Comparison of ENCODE assay signal across 1 cellular context in the genomic region with DNA sequence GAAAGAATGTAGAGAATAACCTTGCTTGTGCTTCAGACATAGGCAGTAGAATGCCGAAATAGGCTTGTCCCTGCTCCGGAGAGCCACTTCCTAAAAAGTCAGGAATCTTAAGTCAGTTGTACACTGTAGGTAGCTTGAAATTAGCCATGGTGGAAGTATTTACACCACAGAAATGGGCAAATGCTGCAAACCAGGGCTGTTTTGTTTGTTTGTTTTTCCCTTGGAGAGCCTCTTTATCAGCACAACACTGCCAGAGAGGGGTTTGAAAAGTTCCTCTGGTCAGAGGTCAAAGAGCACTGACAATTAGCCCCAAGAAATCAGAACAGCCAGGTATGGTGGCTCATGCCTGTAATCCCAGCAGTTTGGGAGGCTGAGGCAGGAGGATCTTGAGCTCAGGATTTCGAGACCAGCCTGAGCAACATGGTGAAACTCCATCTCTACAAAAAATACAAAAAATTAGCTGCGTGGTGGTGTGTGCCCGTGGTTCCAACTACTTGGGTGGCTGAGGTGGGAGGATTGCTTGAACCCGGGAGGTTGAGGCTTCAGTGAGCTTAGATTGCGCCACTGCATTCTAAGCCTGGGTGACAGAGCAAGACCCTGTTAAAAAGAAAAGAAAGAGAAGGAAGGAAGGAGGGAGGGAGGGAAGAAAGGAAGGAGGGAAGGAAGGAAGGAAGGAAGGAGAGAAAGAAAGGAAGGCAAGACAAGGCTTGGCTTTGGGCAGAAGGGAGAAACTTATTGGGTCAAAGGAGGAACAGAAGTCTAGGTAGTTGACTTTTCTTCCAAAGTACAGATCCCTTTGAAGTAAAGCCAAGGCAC.
TF ChIP-seq lines count a peak whose summit lies in the region.

No MANE protein-coding gene starts in this region.

TF ChIP-seq in HepG2, 621 proteins besides CTCF, POLR2A, EP300 and RAD21 (continued from another document and continues in another):
- TF ChIP-seq, protein P1, sequence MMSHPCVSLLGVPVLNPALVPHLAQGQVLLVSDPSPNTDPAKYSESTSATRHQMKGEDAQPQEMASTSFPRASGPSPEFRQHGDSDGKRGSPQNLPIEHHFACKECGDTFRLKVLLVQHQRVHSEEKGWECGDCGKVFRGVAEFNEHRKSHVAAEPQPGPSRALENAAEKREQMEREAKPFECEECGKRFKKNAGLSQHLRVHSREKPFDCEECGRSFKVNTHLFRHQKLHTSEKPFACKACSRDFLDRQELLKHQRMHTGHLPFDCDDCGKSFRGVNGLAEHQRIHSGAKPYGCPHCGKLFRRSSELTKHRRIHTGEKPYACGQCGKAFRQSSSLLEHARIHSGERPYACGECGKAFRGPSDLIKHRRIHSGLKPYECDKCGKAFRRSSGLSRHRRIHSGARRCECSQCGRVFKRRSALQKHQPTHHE (CRISPR knock-in tag; IDR thresholded peaks at IDR 0.05; ENCODE audit: borderline replicate concordance) = no peak
- no peak for TF ChIP-seq HDAC6 (IDR thresholded peaks at IDR 0.05; ENCODE audit: low read depth, low read length)
- TF ChIP-seq, protein P2, sequence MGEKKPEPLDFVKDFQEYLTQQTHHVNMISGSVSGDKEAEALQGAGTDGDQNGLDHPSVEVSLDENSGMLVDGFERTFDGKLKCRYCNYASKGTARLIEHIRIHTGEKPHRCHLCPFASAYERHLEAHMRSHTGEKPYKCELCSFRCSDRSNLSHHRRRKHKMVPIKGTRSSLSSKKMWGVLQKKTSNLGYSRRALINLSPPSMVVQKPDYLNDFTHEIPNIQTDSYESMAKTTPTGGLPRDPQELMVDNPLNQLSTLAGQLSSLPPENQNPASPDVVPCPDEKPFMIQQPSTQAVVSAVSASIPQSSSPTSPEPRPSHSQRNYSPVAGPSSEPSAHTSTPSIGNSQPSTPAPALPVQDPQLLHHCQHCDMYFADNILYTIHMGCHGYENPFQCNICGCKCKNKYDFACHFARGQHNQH (CRISPR knock-in tag; IDR thresholded peaks at IDR 0.05) = peak; percentile 55; the same call in 1 of the 2 replicates
- TF ChIP-seq FOXA3 (CRISPR knock-in tag; IDR thresholded peaks at IDR 0.05) = peak; percentile 75
- TF ChIP-seq, protein P3, sequence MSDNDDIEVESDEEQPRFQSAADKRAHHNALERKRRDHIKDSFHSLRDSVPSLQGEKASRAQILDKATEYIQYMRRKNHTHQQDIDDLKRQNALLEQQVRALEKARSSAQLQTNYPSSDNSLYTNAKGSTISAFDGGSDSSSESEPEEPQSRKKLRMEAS (IDR thresholded peaks at IDR 0.05) = 0 out of 2 replicates have a peak, but pooled peaks have one; percentile 27
- TF ChIP-seq, protein P4, sequence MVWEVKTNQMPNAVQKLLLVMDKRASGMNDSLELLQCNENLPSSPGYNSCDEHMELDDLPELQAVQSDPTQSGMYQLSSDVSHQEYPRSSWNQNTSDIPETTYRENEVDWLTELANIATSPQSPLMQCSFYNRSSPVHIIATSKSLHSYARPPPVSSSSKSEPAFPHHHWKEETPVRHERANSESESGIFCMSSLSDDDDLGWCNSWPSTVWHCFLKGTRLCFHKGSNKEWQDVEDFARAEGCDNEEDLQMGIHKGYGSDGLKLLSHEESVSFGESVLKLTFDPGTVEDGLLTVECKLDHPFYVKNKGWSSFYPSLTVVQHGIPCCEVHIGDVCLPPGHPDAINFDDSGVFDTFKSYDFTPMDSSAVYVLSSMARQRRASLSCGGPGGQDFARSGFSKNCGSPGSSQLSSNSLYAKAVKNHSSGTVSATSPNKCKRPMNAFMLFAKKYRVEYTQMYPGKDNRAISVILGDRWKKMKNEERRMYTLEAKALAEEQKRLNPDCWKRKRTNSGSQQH (CRISPR knock-in tag; IDR thresholded peaks at IDR 0.05; ENCODE audit: low read depth) = peak; percentile 82
- no peak for TF ChIP-seq ZNF563 (CRISPR knock-in tag; IDR thresholded peaks at IDR 0.05)
- 0 out of 2 replicates have a peak, but pooled peaks have one; percentile 32 for TF ChIP-seq ZNF775 (CRISPR knock-in tag; IDR thresholded peaks at IDR 0.05; ENCODE audit: borderline replicate concordance)
- TF ChIP-seq ETV6 (CRISPR knock-in tag; conservative IDR thresholded peaks at IDR 0.05) = no peak
- TF ChIP-seq, protein P5, sequence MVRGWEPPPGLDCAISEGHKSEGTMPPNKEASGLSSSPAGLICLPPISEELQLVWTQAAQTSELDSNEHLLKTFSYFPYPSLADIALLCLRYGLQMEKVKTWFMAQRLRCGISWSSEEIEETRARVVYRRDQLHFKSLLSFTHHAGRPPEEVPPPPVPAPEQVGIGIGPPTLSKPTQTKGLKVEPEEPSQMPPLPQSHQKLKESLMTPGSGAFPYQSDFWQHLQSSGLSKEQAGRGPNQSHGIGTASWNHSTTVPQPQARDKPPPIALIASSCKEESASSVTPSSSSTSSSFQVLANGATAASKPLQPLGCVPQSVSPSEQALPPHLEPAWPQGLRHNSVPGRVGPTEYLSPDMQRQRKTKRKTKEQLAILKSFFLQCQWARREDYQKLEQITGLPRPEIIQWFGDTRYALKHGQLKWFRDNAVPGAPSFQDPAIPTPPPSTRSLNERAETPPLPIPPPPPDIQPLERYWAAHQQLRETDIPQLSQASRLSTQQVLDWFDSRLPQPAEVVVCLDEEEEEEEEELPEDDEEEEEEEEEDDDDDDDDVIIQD (CRISPR knock-in tag; IDR thresholded peaks at IDR 0.05; ENCODE audit: low read depth) = peak; percentile 57; the same call in 1 of the 2 replicates
- TF ChIP-seq ZFX (CRISPR knock-in tag; IDR thresholded peaks at IDR 0.05; ENCODE audit: low read depth) = 0 out of 2 replicates have a peak, but pooled peaks have one; percentile 28
- TF ChIP-seq ZNF264 (CRISPR knock-in tag; IDR thresholded peaks at IDR 0.05) = peak; percentile 70; the same call in 1 of the 2 replicates
- TF ChIP-seq, protein P6, sequence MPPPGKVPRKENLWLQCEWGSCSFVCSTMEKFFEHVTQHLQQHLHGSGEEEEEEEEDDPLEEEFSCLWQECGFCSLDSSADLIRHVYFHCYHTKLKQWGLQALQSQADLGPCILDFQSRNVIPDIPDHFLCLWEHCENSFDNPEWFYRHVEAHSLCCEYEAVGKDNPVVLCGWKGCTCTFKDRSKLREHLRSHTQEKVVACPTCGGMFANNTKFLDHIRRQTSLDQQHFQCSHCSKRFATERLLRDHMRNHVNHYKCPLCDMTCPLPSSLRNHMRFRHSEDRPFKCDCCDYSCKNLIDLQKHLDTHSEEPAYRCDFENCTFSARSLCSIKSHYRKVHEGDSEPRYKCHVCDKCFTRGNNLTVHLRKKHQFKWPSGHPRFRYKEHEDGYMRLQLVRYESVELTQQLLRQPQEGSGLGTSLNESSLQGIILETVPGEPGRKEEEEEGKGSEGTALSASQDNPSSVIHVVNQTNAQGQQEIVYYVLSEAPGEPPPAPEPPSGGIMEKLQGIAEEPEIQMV (CRISPR knock-in tag; IDR thresholded peaks at IDR 0.05; ENCODE audit: low read depth) = no peak
- TF ChIP-seq ZNF121 (CRISPR knock-in tag; IDR thresholded peaks at IDR 0.05) = peak; percentile 35; the same call in 1 of the 2 replicates
- no peak for TF ChIP-seq HOXA7 (CRISPR knock-in tag; IDR thresholded peaks at IDR 0.05)
- no peak for TF ChIP-seq ZIK1 (CRISPR knock-in tag; IDR thresholded peaks at IDR 0.05; ENCODE audit: borderline replicate concordance, low read depth)
- TF ChIP-seq SOX13 (IDR thresholded peaks at IDR 0.05) = peak; percentile 78; the same call in 1 of the 2 replicates
- peak in 1 of 2 experiments; percentile 63; a peak in 2 of 4 replicates for TF ChIP-seq SOX13 (CRISPR knock-in tag; conservative IDR thresholded peaks at IDR 0.05 in 1 of 2, IDR thresholded peaks at IDR 0.05 in 1 of 2)
- no peak for TF ChIP-seq ZNF44 (CRISPR knock-in tag; IDR thresholded peaks at IDR 0.05)
- TF ChIP-seq, protein P7, sequence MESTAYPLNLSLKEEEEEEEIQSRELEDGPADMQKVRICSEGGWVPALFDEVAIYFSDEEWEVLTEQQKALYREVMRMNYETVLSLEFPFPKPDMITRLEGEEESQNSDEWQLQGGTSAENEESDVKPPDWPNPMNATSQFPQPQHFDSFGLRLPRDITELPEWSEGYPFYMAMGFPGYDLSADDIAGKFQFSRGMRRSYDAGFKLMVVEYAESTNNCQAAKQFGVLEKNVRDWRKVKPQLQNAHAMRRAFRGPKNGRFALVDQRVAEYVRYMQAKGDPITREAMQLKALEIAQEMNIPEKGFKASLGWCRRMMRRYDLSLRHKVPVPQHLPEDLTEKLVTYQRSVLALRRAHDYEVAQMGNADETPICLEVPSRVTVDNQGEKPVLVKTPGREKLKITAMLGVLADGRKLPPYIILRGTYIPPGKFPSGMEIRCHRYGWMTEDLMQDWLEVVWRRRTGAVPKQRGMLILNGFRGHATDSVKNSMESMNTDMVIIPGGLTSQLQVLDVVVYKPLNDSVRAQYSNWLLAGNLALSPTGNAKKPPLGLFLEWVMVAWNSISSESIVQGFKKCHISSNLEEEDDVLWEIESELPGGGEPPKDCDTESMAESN (CRISPR knock-in tag; conservative IDR thresholded peaks at IDR 0.05) = 0 out of 2 replicates have a peak, but pooled peaks have one; percentile 10
- TF ChIP-seq, protein P8, sequence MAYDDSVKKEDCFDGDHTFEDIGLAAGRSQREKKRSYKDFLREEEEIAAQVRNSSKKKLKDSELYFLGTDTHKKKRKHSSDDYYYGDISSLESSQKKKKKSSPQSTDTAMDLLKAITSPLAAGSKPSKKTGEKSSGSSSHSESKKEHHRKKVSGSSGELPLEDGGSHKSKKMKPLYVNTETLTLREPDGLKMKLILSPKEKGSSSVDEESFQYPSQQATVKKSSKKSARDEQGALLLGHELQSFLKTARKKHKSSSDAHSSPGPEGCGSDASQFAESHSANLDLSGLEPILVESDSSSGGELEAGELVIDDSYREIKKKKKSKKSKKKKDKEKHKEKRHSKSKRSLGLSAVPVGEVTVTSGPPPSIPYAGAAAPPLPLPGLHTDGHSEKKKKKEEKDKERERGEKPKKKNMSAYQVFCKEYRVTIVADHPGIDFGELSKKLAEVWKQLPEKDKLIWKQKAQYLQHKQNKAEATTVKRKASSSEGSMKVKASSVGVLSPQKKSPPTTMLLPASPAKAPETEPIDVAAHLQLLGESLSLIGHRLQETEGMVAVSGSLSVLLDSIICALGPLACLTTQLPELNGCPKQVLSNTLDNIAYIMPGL (CRISPR knock-in tag; IDR thresholded peaks at IDR 0.05; ENCODE audit: borderline replicate concordance in 1 of 2, low read depth in 1 of 2) = no peak
- TF ChIP-seq ZNF350 (CRISPR knock-in tag; IDR thresholded peaks at IDR 0.05; ENCODE audit: borderline replicate concordance, low read depth) = peak; percentile 65
- TF ChIP-seq, protein P9, sequence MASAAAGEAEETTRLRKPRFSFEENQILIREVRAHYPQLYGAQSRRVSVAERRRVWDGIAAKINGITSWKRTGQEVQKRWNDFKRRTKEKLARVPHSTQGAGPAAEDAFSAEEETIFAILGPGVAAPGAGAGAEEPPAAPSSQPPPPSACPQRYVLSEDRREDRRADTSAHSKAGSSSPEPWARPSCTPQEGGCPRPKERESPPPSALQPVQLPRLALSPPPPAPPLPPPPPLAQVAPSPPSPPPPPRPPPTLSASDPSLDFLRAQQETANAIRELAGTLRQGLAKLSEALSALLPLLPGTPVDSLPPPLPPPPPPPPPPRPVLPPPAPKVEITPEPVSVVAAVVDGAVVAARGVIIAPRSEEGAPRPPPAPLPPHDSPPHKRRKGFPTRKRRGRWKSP (CRISPR knock-in tag; IDR thresholded peaks at IDR 0.05) = no peak
- TF ChIP-seq IRF2 (CRISPR knock-in tag; IDR thresholded peaks at IDR 0.05) = 0 out of 2 replicates have a peak, but pooled peaks have one; percentile 8
- TF ChIP-seq, protein P10, sequence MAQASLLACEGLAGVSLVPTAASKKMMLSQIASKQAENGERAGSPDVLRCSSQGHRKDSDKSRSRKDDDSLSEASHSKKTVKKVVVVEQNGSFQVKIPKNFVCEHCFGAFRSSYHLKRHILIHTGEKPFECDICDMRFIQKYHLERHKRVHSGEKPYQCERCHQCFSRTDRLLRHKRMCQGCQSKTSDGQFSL (CRISPR knock-in tag; IDR thresholded peaks at IDR 0.05) = no peak
- no peak for TF ChIP-seq ZNF780A (CRISPR knock-in tag; IDR thresholded peaks at IDR 0.05)
- 0 out of 2 replicates have a peak, but pooled peaks have one; percentile 33 for TF ChIP-seq KDM3A (CRISPR knock-in tag; IDR thresholded peaks at IDR 0.05; ENCODE audit: low read depth)
- TF ChIP-seq, protein P11, sequence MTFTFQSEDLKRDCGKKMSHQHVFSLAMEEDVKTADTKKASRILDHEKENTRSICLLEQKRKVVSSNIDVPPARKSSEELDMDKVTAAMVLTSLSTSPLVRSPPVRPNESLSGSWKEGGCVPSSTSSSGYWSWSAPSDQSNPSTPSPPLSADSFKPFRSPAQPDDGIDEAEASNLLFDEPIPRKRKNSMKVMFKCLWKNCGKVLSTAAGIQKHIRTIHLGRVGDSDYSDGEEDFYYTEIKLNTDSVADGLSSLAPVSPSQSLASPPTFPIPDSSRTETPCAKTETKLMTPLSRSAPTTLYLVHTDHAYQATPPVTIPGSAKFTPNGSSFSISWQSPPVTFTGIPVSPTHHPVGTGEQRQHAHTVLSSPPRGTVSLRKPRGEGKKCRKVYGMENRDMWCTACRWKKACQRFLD (CRISPR knock-in tag; IDR thresholded peaks at IDR 0.05; ENCODE audit: borderline replicate concordance) = no peak
- no peak for TF ChIP-seq KLF13 (CRISPR knock-in tag; IDR thresholded peaks at IDR 0.05)
- TF ChIP-seq MIXL1 (CRISPR knock-in tag; IDR thresholded peaks at IDR 0.05) = 0 out of 2 replicates have a peak, but pooled peaks have one; percentile 50
- TF ChIP-seq SP1 (IDR thresholded peaks at IDR 0.05) = no peak
- TF ChIP-seq SP1 (CRISPR knock-in tag; IDR thresholded peaks at IDR 0.05) = no peak
- no peak for TF ChIP-seq ZBTB38 (CRISPR knock-in tag; IDR thresholded peaks at IDR 0.05)
- TF ChIP-seq BORCS8-MEF2B (CRISPR knock-in tag; IDR thresholded peaks at IDR 0.05) = 0 out of 2 replicates have a peak, but pooled peaks have one; percentile 52
- no peak for TF ChIP-seq ATRX (CRISPR knock-in tag; IDR thresholded peaks at IDR 0.05; ENCODE audit: borderline replicate concordance)
- no peak for TF ChIP-seq ZNF329 (CRISPR knock-in tag; IDR thresholded peaks at IDR 0.05; ENCODE audit: low read depth)
- no peak for TF ChIP-seq ZNF782 (CRISPR knock-in tag; IDR thresholded peaks at IDR 0.05; ENCODE audit: borderline replicate concordance)
- peak; percentile 24; the same call in 1 of the 2 replicates for TF ChIP-seq STAG1 (CRISPR knock-in tag; IDR thresholded peaks at IDR 0.05)
- TF ChIP-seq MAZ (IDR thresholded peaks at IDR 0.05; ENCODE audit: borderline replicate concordance, low read depth, low read length) = no peak
- 0 out of 2 replicates have a peak, but pooled peaks have one; percentile 11 for TF ChIP-seq MAZ (CRISPR knock-in tag; IDR thresholded peaks at IDR 0.05; ENCODE audit: low read depth)
- TF ChIP-seq, protein P12, sequence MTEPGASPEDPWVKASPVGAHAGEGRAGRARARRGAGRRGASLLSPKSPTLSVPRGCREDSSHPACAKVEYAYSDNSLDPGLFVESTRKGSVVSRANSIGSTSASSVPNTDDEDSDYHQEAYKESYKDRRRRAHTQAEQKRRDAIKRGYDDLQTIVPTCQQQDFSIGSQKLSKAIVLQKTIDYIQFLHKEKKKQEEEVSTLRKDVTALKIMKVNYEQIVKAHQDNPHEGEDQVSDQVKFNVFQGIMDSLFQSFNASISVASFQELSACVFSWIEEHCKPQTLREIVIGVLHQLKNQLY (CRISPR knock-in tag; IDR thresholded peaks at IDR 0.05) = 0 out of 2 replicates have a peak, but pooled peaks have one; percentile 45
- no peak for TF ChIP-seq SIN3A (IDR thresholded peaks at IDR 0.05; ENCODE audit: borderline replicate concordance, low read depth, low read length)
- TF ChIP-seq ZSCAN25 (CRISPR knock-in tag; IDR thresholded peaks at IDR 0.05) = no peak
- TF ChIP-seq SRY (CRISPR knock-in tag; IDR thresholded peaks at IDR 0.05) = no peak
